1 cellular context compared by ENCODE assay signal in the genomic region with DNA sequence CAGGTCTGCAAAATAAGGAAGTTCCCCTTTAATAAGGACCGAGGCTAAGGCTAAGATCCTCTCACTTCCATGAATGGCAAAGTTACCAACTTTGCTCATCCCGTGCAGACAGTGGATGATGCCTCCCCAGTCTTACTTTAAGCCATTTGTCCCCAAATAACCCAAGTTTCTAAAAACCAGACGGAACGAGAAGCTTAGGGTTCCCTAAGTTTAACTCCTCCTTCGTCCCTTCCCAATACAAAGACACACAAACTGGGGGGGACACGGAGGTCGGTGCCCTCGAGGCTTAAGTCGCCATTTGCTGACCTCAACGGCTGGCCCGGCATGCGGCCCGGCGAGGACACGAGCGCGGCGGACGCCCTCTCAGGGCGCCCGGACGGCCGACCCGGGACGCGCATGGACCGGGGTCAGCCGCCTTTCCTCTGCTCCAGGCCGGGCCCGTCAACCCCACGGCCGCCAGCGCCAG.
TF ChIP-seq lines count a peak whose summit lies in the region.

No MANE protein-coding gene starts in this region.

TF ChIP-seq in HepG2, 621 proteins besides CTCF, POLR2A, EP300 and RAD21 (continued from another document and continues in another):
- TF ChIP-seq, protein P1, sequence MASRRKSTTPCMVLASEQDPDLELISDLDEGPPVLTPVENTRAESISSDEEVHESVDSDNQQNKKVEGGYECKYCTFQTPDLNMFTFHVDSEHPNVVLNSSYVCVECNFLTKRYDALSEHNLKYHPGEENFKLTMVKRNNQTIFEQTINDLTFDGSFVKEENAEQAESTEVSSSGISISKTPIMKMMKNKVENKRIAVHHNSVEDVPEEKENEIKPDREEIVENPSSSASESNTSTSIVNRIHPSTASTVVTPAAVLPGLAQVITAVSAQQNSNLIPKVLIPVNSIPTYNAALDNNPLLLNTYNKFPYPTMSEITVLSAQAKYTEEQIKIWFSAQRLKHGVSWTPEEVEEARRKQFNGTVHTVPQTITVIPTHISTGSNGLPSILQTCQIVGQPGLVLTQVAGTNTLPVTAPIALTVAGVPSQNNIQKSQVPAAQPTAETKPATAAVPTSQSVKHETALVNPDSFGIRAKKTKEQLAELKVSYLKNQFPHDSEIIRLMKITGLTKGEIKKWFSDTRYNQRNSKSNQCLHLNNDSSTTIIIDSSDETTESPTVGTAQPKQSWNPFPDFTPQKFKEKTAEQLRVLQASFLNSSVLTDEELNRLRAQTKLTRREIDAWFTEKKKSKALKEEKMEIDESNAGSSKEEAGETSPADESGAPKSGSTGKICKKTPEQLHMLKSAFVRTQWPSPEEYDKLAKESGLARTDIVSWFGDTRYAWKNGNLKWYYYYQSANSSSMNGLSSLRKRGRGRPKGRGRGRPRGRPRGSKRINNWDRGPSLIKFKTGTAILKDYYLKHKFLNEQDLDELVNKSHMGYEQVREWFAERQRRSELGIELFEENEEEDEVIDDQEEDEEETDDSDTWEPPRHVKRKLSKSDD (CRISPR knock-in tag; IDR thresholded peaks at IDR 0.05; ENCODE audit: low read depth): no peak
- TF ChIP-seq TP53 (CRISPR knock-in tag; conservative IDR thresholded peaks at IDR 0.05) (no peak; the same call in 1 of the 2 replicates), ATRX (CRISPR knock-in tag; IDR thresholded peaks at IDR 0.05; ENCODE audit: borderline replicate concordance) (no peak), THYN1 (CRISPR knock-in tag; IDR thresholded peaks at IDR 0.05; ENCODE audit: borderline replicate concordance, low read depth) (no peak), ZNF234 (CRISPR knock-in tag; conservative IDR thresholded peaks at IDR 0.05) (peak; percentile 83; the same call in 1 of the 2 replicates), KDM2A (CRISPR knock-in tag; IDR thresholded peaks at IDR 0.05; ENCODE audit: borderline replicate concordance, low read depth) (no peak; the same call in 1 of the 2 replicates), PPARG (CRISPR knock-in tag; conservative IDR thresholded peaks at IDR 0.05) (no peak), ZC3H4 (CRISPR knock-in tag; IDR thresholded peaks at IDR 0.05; ENCODE audit: borderline replicate concordance) (no peak), MAFG (CRISPR knock-in tag; IDR thresholded peaks at IDR 0.05) (peak; percentile 61; the same call in 1 of the 2 replicates), ATAD3A (CRISPR knock-in tag; IDR thresholded peaks at IDR 0.05) (no peak), IKZF4 (CRISPR knock-in tag; IDR thresholded peaks at IDR 0.05; ENCODE audit: borderline replicate concordance, low read depth, not compliant biosample characterization) (no peak), SRSF4 (IDR thresholded peaks at IDR 0.05; ENCODE audit: low read depth, low read length, poor library complexity, severe bottlenecking) (no peak), NR1H2 (CRISPR knock-in tag; IDR thresholded peaks at IDR 0.05; ENCODE audit: borderline replicate concordance, low read depth) (peak; percentile 51; the same call in 1 of the 2 replicates), HNRNPL (IDR thresholded peaks at IDR 0.05; ENCODE audit: low read depth, low read length) (no peak), ZNF562 (CRISPR knock-in tag; IDR thresholded peaks at IDR 0.05; ENCODE audit: borderline replicate concordance) (no peak), ZNF816 (CRISPR knock-in tag; IDR thresholded peaks at IDR 0.05; ENCODE audit: borderline replicate concordance) (0 out of 2 replicates have a peak, but pooled peaks have one; percentile 3), JUND (CRISPR knock-in tag; IDR thresholded peaks at IDR 0.05) (no peak), ZNF878 (CRISPR knock-in tag; IDR thresholded peaks at IDR 0.05) (no peak), NCOR1 (IDR thresholded peaks at IDR 0.05; ENCODE audit: borderline replicate concordance, low read length) (no peak), NFKB2 (CRISPR knock-in tag; IDR thresholded peaks at IDR 0.05; ENCODE audit: borderline replicate concordance) (peak; percentile 49; the same call in 1 of the 2 replicates), KAT2B (IDR thresholded peaks at IDR 0.05; ENCODE audit: borderline replicate concordance, low read depth, low read length) (no peak), GLI4 (CRISPR knock-in tag; IDR thresholded peaks at IDR 0.05; ENCODE audit: borderline replicate concordance) (peak; percentile 65; the same call in 1 of the 2 replicates), ZFP41 (CRISPR knock-in tag; IDR thresholded peaks at IDR 0.05; ENCODE audit: borderline replicate concordance) (no peak), SCMH1 (CRISPR knock-in tag; IDR thresholded peaks at IDR 0.05; ENCODE audit: borderline replicate concordance) (no peak), ZKSCAN8 (CRISPR knock-in tag; IDR thresholded peaks at IDR 0.05; ENCODE audit: borderline replicate concordance) (no peak), MXD4 (CRISPR knock-in tag; IDR thresholded peaks at IDR 0.05) (peak; percentile 13; the same call in 1 of the 2 replicates), ZNF496 (CRISPR knock-in tag; IDR thresholded peaks at IDR 0.05; ENCODE audit: insufficient replicate concordance) (no peak), IRF2 (CRISPR knock-in tag; IDR thresholded peaks at IDR 0.05) (no peak), ZBTB20 (CRISPR knock-in tag; IDR thresholded peaks at IDR 0.05; ENCODE audit: borderline replicate concordance, low read depth) (peak; percentile 43; the same call in 1 of the 2 replicates), ZNF790 (CRISPR knock-in tag; IDR thresholded peaks at IDR 0.05; ENCODE audit: borderline replicate concordance) (0 out of 2 replicates have a peak, but pooled peaks have one; percentile 59), PHF20 (CRISPR knock-in tag; IDR thresholded peaks at IDR 0.05) (no peak), TARDBP (CRISPR knock-in tag; IDR thresholded peaks at IDR 0.05) (no peak), HDAC2 (CRISPR knock-in tag; IDR thresholded peaks at IDR 0.05) (no peak; the same call in 1 of the 2 replicates), KDM1A (CRISPR knock-in tag; IDR thresholded peaks at IDR 0.05) (no peak), JUNB (CRISPR knock-in tag; IDR thresholded peaks at IDR 0.05; ENCODE audit: borderline replicate concordance) (no peak), EHMT2 (IDR thresholded peaks at IDR 0.05; ENCODE audit: borderline replicate concordance, low read depth, low read length) (no peak), ZNF3 (CRISPR knock-in tag; IDR thresholded peaks at IDR 0.05) (no peak), MXI1 (IDR thresholded peaks at IDR 0.05; ENCODE audit: borderline replicate concordance, low read depth, low read length) (no peak), ZNF343 (CRISPR knock-in tag; IDR thresholded peaks at IDR 0.05) (no peak), ZNF589 (CRISPR knock-in tag; conservative IDR thresholded peaks at IDR 0.05) (no peak), MAFK (conservative IDR thresholded peaks at IDR 0.05 in 1 of 2, IDR thresholded peaks at IDR 0.05 in 1 of 2; ENCODE audit: low read length in 2 of 2) (no peak), ZNF382 (CRISPR knock-in tag; IDR thresholded peaks at IDR 0.05; ENCODE audit: borderline replicate concordance) (no peak)
- TF ChIP-seq, protein P2, sequence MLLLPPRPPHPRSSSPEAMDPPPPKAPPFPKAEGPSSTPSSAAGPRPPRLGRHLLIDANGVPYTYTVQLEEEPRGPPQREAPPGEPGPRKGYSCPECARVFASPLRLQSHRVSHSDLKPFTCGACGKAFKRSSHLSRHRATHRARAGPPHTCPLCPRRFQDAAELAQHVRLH (CRISPR knock-in tag; IDR thresholded peaks at IDR 0.05; ENCODE audit: borderline replicate concordance, low read depth): no peak
- TF ChIP-seq, protein P3, sequence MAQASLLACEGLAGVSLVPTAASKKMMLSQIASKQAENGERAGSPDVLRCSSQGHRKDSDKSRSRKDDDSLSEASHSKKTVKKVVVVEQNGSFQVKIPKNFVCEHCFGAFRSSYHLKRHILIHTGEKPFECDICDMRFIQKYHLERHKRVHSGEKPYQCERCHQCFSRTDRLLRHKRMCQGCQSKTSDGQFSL (CRISPR knock-in tag; IDR thresholded peaks at IDR 0.05): 0 out of 2 replicates have a peak, but pooled peaks have one; percentile 20
- TF ChIP-seq, protein P4, sequence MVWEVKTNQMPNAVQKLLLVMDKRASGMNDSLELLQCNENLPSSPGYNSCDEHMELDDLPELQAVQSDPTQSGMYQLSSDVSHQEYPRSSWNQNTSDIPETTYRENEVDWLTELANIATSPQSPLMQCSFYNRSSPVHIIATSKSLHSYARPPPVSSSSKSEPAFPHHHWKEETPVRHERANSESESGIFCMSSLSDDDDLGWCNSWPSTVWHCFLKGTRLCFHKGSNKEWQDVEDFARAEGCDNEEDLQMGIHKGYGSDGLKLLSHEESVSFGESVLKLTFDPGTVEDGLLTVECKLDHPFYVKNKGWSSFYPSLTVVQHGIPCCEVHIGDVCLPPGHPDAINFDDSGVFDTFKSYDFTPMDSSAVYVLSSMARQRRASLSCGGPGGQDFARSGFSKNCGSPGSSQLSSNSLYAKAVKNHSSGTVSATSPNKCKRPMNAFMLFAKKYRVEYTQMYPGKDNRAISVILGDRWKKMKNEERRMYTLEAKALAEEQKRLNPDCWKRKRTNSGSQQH (CRISPR knock-in tag; IDR thresholded peaks at IDR 0.05; ENCODE audit: low read depth): peak; percentile 17; the same call in 1 of the 2 replicates
- TF ChIP-seq, protein P5, sequence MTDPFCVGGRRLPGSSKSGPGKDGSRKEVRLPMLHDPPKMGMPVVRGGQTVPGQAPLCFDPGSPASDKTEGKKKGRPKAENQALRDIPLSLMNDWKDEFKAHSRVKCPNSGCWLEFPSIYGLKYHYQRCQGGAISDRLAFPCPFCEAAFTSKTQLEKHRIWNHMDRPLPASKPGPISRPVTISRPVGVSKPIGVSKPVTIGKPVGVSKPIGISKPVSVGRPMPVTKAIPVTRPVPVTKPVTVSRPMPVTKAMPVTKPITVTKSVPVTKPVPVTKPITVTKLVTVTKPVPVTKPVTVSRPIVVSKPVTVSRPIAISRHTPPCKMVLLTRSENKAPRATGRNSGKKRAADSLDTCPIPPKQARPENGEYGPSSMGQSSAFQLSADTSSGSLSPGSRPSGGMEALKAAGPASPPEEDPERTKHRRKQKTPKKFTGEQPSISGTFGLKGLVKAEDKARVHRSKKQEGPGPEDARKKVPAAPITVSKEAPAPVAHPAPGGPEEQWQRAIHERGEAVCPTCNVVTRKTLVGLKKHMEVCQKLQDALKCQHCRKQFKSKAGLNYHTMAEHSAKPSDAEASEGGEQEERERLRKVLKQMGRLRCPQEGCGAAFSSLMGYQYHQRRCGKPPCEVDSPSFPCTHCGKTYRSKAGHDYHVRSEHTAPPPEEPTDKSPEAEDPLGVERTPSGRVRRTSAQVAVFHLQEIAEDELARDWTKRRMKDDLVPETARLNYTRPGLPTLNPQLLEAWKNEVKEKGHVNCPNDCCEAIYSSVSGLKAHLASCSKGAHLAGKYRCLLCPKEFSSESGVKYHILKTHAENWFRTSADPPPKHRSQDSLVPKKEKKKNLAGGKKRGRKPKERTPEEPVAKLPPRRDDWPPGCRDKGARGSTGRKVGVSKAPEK (CRISPR knock-in tag; IDR thresholded peaks at IDR 0.05; ENCODE audit: borderline replicate concordance): no peak
- TF ChIP-seq, protein P6, sequence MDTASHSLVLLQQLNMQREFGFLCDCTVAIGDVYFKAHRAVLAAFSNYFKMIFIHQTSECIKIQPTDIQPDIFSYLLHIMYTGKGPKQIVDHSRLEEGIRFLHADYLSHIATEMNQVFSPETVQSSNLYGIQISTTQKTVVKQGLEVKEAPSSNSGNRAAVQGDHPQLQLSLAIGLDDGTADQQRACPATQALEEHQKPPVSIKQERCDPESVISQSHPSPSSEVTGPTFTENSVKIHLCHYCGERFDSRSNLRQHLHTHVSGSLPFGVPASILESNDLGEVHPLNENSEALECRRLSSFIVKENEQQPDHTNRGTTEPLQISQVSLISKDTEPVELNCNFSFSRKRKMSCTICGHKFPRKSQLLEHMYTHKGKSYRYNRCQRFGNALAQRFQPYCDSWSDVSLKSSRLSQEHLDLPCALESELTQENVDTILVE (CRISPR knock-in tag; IDR thresholded peaks at IDR 0.05): no peak
- TF ChIP-seq, protein P7, sequence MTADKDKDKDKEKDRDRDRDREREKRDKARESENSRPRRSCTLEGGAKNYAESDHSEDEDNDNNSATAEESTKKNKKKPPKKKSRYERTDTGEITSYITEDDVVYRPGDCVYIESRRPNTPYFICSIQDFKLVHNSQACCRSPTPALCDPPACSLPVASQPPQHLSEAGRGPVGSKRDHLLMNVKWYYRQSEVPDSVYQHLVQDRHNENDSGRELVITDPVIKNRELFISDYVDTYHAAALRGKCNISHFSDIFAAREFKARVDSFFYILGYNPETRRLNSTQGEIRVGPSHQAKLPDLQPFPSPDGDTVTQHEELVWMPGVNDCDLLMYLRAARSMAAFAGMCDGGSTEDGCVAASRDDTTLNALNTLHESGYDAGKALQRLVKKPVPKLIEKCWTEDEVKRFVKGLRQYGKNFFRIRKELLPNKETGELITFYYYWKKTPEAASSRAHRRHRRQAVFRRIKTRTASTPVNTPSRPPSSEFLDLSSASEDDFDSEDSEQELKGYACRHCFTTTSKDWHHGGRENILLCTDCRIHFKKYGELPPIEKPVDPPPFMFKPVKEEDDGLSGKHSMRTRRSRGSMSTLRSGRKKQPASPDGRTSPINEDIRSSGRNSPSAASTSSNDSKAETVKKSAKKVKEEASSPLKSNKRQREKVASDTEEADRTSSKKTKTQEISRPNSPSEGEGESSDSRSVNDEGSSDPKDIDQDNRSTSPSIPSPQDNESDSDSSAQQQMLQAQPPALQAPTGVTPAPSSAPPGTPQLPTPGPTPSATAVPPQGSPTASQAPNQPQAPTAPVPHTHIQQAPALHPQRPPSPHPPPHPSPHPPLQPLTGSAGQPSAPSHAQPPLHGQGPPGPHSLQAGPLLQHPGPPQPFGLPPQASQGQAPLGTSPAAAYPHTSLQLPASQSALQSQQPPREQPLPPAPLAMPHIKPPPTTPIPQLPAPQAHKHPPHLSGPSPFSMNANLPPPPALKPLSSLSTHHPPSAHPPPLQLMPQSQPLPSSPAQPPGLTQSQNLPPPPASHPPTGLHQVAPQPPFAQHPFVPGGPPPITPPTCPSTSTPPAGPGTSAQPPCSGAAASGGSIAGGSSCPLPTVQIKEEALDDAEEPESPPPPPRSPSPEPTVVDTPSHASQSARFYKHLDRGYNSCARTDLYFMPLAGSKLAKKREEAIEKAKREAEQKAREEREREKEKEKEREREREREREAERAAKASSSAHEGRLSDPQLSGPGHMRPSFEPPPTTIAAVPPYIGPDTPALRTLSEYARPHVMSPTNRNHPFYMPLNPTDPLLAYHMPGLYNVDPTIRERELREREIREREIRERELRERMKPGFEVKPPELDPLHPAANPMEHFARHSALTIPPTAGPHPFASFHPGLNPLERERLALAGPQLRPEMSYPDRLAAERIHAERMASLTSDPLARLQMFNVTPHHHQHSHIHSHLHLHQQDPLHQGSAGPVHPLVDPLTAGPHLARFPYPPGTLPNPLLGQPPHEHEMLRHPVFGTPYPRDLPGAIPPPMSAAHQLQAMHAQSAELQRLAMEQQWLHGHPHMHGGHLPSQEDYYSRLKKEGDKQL (CRISPR knock-in tag; IDR thresholded peaks at IDR 0.05; ENCODE audit: low read depth): no peak
